20 cellular contexts compared by ENCODE assay signal in the genomic region with DNA sequence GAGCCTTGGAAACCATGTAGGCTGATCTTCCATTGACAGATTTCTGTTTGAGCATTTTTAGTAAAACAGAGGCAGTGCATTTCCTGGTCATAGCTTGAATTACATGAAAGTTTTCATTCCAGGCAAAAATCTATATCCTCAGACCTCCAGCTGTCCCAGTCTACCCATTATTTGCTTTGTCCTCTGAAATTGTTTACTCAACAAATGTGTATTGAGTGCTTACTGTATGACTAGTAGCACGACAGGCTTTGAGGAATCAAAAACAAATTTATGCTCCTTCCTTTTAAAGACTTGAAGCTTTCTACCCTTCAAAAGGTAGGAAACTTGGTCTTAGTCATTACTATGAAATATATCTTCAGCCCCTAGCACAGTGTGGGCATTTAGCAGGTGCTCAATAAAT.
DNase-seq lines count a peak whose midpoint lies in the region; ATAC-seq, FAIRE-seq and TF ChIP-seq lines count a peak whose summit lies in the region.
"Had no signal": no experiment of that assay in that cellular context is flagged by ENCODE, and none has a peak within 500 bp of the region (broad histone marks: within the 10 kb centered on the region; RNA-seq: fewer than 3 reads in every experiment).

No MANE protein-coding gene starts in this region.

- TF ChIP-seq POLR2A in HepG2 (IDR thresholded peaks at IDR 0.05; ENCODE audit: insufficient read depth in 1 of 2, low read depth in 2 of 2, low read length in 2 of 2): no peak
- no peak for TF ChIP-seq POLR2A in right lobe of liver (IDR thresholded peaks at IDR 0.05)

- H3F3A ChIP-seq in PC-3 (ENCODE audit: low read length, unreplicated experiment): no peaks in the 10 kb centered on the region

- in situ Hi-C loops in HepG2 (cut with HindIII; ENCODE audit: extremely low pct_ligation_motif_present, low pct_unique_long_range_greater_than_20kb): no loop called here

- no peak for TF ChIP-seq RAD21 in HepG2 (CRISPR knock-in tag; IDR thresholded peaks at IDR 0.05)

- ATAC-seq in HepG2 (no peak), right lobe of liver (no peak), PC-3 (peak; percentile 59), pancreas (peak in 3 of 4 donors; percentile 45 to 66 (median 46))
- ATAC-seq: CD8-positive, alpha-beta T cell had no signal

- H3K36me3 ChIP-seq in HepG2 (replicated peaks in 1 of 2; ENCODE audit: control insufficient read depth in 1 of 2, insufficient read depth in 2 of 2, low read length in 2 of 2): no peaks in the 10 kb centered on the region
- H3K36me3 ChIP-seq in right lobe of liver: no peaks in the 10 kb centered on the region
- no peaks in the 10 kb centered on the region for H3K36me3 ChIP-seq in PC-3 (ENCODE audit: low read depth, low read length)
- no peaks in the 10 kb centered on the region for H3K36me3 ChIP-seq in pancreas
- H3K36me3 ChIP-seq: BLaER1 had no signal

- TF ChIP-seq CTCF in HepG2 (CRISPR knock-in tag; IDR thresholded peaks at IDR 0.05) (no peak), right lobe of liver (IDR thresholded peaks at IDR 0.05) (no peak), PC-3 (conservative IDR thresholded peaks at IDR 0.05; ENCODE audit: low read depth, low read length) (no peak), pancreas (IDR thresholded peaks at IDR 0.05) (no peak)

- CTCF ChIA-PET in HepG2 (lab: Yijun Ruan, JAX; ENCODE audit: low intra/inter-chr PET ratio, low total read pairs): no interaction called here
- CTCF ChIA-PET in PC-3 (lab: Charles Lee): no interaction called here

- H3K27me3 ChIP-seq in HepG2 (ENCODE audit: control insufficient read depth in 1 of 2, insufficient read depth in 2 of 2, low read length in 2 of 2) (no peaks in the 10 kb centered on the region), right lobe of liver (no peaks in the 10 kb centered on the region), PC-3 (ENCODE audit: low read length) (no peaks in the 10 kb centered on the region), pancreas (no peaks in the 10 kb centered on the region)
- H3K27me3 ChIP-seq: BLaER1 had no signal

- H4K20me1 ChIP-seq in HepG2 (ENCODE audit: insufficient read depth, low read length): no peaks in the 10 kb centered on the region
- no peaks in the 10 kb centered on the region for H4K20me1 ChIP-seq in PC-3 (ENCODE audit: low read length)
- H4K20me1 ChIP-seq: BLaER1 had no signal

- no peaks in the 10 kb centered on the region for H3K9me3 ChIP-seq in HepG2 (ENCODE audit: low read length)
- peaks cover 0 to 2% (median 0%) of the 10 kb centered on the region in 4 donors for H3K9me3 ChIP-seq in right lobe of liver
- no peaks in the 10 kb centered on the region for H3K9me3 ChIP-seq in PC-3 (ENCODE audit: low read length)
- H3K9me3 ChIP-seq in pancreas: no peaks in the 10 kb centered on the region
- H3K9me3 ChIP-seq: Caco-2 had no signal

- POLR2A ChIA-PET in HepG2 (lab: Yijun Ruan, JAX): no interaction called here
- POLR2A ChIA-PET in PC-3 (lab: Charles Lee; ENCODE audit: unreplicated experiment): no interaction called here

- H3K4me3 ChIP-seq in HepG2 (replicated peaks in 1 of 3; ENCODE audit: insufficient read depth in 1 of 3, low read depth in 2 of 3, low read length in 3 of 3) (no peak overlapping the region), right lobe of liver (no peak overlapping the region), PC-3 (ENCODE audit: low read length) (no peak overlapping the region), pancreas (no peak overlapping the region)
- H3K4me3 ChIP-seq: BLaER1, GM23248 had no signal

- H2AFZ ChIP-seq in HepG2 (ENCODE audit: low read length) (no peak overlapping the region), PC-3 (ENCODE audit: low read length) (no peak overlapping the region)
- H2AFZ ChIP-seq: GM23248 had no signal

- H3K4me2 ChIP-seq in HepG2 (ENCODE audit: low read depth, low read length) (no peak overlapping the region), PC-3 (ENCODE audit: low read length) (peak overlapping the region; percentile 10; the same call in 1 of the 2 replicates)
- H3K4me2 ChIP-seq: BLaER1 had no signal

- FAIRE-seq in HepG2 (lab: Jason Lieb, UNC) (no peak), pancreas (lab: Jason Lieb, UNC) (no peak)
- FAIRE-seq: G401.6, GM12892, GM19239, H1 had no signal

- BruUV-seq in HepG2 (replicated peaks; lab: Mats Ljungman, UMichigan) (no TSS peak), PC-3 (replicated peaks; lab: Mats Ljungman, UMichigan) (no TSS peak)

- H3K9ac ChIP-seq in HepG2 (ENCODE audit: insufficient read depth, low read depth, low read length) (no peak overlapping the region), PC-3 (ENCODE audit: low read length) (no peak overlapping the region)
- H3K9ac ChIP-seq: BLaER1, GM23248 had no signal

- no peaks in the 10 kb centered on the region for H3K4me1 ChIP-seq in HepG2 (ENCODE audit: insufficient read depth, low read length)
- H3K4me1 ChIP-seq in right lobe of liver: no peaks in the 10 kb centered on the region
- peaks cover 16% of the 10 kb centered on the region for H3K4me1 ChIP-seq in PC-3 (ENCODE audit: insufficient read depth, low read length)
- peaks cover 0 to 9% (median 0%) of the 10 kb centered on the region in 3 donors for H3K4me1 ChIP-seq in pancreas
- H3K4me1 ChIP-seq: BLaER1, Caco-2 had no signal

- DNase-seq in HepG2 (ENCODE audit: low spot score) (no peak), right lobe of liver (no peak), PC-3 (peak; percentile 82), pancreas (no peak), DMS114 treated with DMSO at 0.1 percent for 48 hours (lab: John Stamatoyannopoulos, UW; ENCODE audit: unreplicated experiment) (no peak)
- no peak for DNase-seq in stimulated activated naive CD4-positive, alpha-beta T cell (lab: John Stamatoyannopoulos, UW)
- DNase-seq: 8988T; Caco-2; CD4-positive, CD25-positive, alpha-beta regulatory T cell; CD8-positive, alpha-beta T cell; DND-41; GM23248; H7; HCEC 1CT had no signal

- intact Hi-C loops in HepG2 (cut with micrococcal nuclease; ENCODE audit: unreplicated experiment): no loop called here
- intact Hi-C loops in right lobe of liver (cut with DNase I): no loop called here
- intact Hi-C loops in PC-3 (cut with micrococcal nuclease): no loop called here
- intact Hi-C loops in pancreas (cut with DNase I): no loop called here

- H3K9me2 ChIP-seq in PC-3 (replicated peaks; ENCODE audit: low read length): no peaks in the 10 kb centered on the region

- H3K27ac ChIP-seq in HepG2 (ENCODE audit: extremely low read length, insufficient read depth, low read length): no peak overlapping the region
- no peak overlapping the region for H3K27ac ChIP-seq in right lobe of liver
- peak overlapping the region; percentile 19; the same call in 1 of the 2 replicates for H3K27ac ChIP-seq in PC-3 (ENCODE audit: low read length)
- no peak overlapping the region for H3K27ac ChIP-seq in pancreas
- H3K27ac ChIP-seq: BLaER1, C4-2B, GM23248 had no signal

- WGBS in HepG2 (ENCODE audit: low lambda C conversion rate): 0% methylated on average over 1 of the region's 1 CpG
- whole genome bisulfite sequencing in right lobe of liver (ENCODE audit: insufficient coverage, low coverage, low lambda C conversion rate, missing lambda C conversion rate): 11% methylated on average over 1 of the region's 1 CpG
- 14 to 15% methylated on average over 1 of the region's 1 CpG for WGBS in pancreas, 2 donors

- no peak for TF ChIP-seq EP300 in HepG2 (IDR thresholded peaks at IDR 0.05; ENCODE audit: low read depth in 2 of 2, low read length in 2 of 2)
- TF ChIP-seq EP300 in HepG2 (CRISPR knock-in tag; IDR thresholded peaks at IDR 0.05; ENCODE audit: borderline replicate concordance): no peak

- H3K79me2 ChIP-seq in HepG2 (ENCODE audit: insufficient read depth, low read length) (no peaks in the 10 kb centered on the region), PC-3 (ENCODE audit: low read length) (no peaks in the 10 kb centered on the region)

TF ChIP-seq in HepG2, 621 proteins besides CTCF, POLR2A, EP300 and RAD21:
- TF ChIP-seq BCL6 (CRISPR knock-in tag; IDR thresholded peaks at IDR 0.05): 0 out of 2 replicates have a peak, but pooled peaks have one; percentile 21
- no peak for TF ChIP-seq ZNF720 (CRISPR knock-in tag; IDR thresholded peaks at IDR 0.05)
TF ChIP-seq in HepG2: peak in this region for 1.

Comparison
In these comparisons a context has a peak if more than half of its experiments do, and no peak if none do; other contexts are left out.
1. ATAC-seq: peak in PC-3 (single experiment) and pancreas (3 of 4); none in HepG2 (single experiment) and right lobe of liver (0 of 4).